Comparison of ENCODE assay signal across 9 cellular contexts in genomic region chr17:15257316-15257925, GRCh38. TPM values are rescaled to one million over a fixed set of nuclear protein-coding genes. Genes with fewer than 3 reads are reported as not detected.
DNase-seq lines count a peak whose midpoint lies in the region; ATAC-seq and TF ChIP-seq lines count a peak whose summit lies in the region.
"Had no signal": no experiment of that assay in that cellular context is flagged by ENCODE, and none has a peak within 500 bp of the region (broad histone marks: within the 10 kb centered on the region; RNA-seq: fewer than 3 reads in every experiment).

No MANE protein-coding gene starts in this region.

- H3K4me3 ChIP-seq in AG09309 (ENCODE audit: control insufficient read depth, low read depth, low read length) (no peak overlapping the region), esophagus muscularis mucosa (peak overlapping the region; percentile 72 to 81 (median 76)), stomach (peak overlapping the region; percentile 21 to 57 (median 42))
- H3K4me3 ChIP-seq: SK-N-MC had no signal

- H3K36me3 ChIP-seq in esophagus muscularis mucosa (peaks cover 38 to 69% (median 61%) of the 10 kb centered on the region in 4 donors), stomach (peaks cover 25 to 64% (median 47%) of the 10 kb centered on the region in 4 donors)

- peak; percentile 39 for DNase-seq in AG09309 (ENCODE audit: low read depth)
- peak; percentile 44 for DNase-seq in NOMO-1 treated with DMSO at 0.1 percent for 48 hours (lab: John Stamatoyannopoulos, UW; ENCODE audit: unreplicated experiment)
- peak; percentile 57 for DNase-seq in activated T-cell treated with anti-CD3 and anti-CD28 coated beads for 24 hours (ENCODE audit: low read depth)
- no peak for DNase-seq in esophagus muscularis mucosa (ENCODE audit: extremely low spot score)
- DNase-seq in naive B cell = peak; percentile 15
- DNase-seq in stomach = peak; percentile 76

- H3K4me1 Mint-ChIP-seq in naive B cell = peaks cover 0 to 24% (median 11%) of the 10 kb centered on the region in 3 donors

- H3K4me1 ChIP-seq in esophagus muscularis mucosa = peaks cover 74 to 81% (median 79%) of the 10 kb centered on the region in 4 donors
- peaks cover 40 to 94% (median 79%) of the 10 kb centered on the region in 4 donors for H3K4me1 ChIP-seq in stomach

- TF ChIP-seq POLR2A in esophagus muscularis mucosa (IDR thresholded peaks at IDR 0.05; ENCODE audit: low read depth) (peak; percentile 17), stomach (IDR thresholded peaks at IDR 0.05) (no peak)

- H3K27ac Mint-ChIP-seq in naive B cell = peak overlapping the region in 1 of 6 donors; percentile 78

- H3K27ac ChIP-seq in esophagus muscularis mucosa (replicated peaks in 1 of 4) = peak overlapping the region; percentile 45 to 99 (median 97)
- H3K27ac ChIP-seq in stomach = peak overlapping the region in 4 of 5 donors; percentile 27 to 99 (median 95)
- H3K27ac ChIP-seq: SK-N-MC had no signal

- peaks cover 0 to 2% (median 0%) of the 10 kb centered on the region in 7 donors for H3K9me3 Mint-ChIP-seq in naive B cell

- ATAC-seq in GM18508 (IDR thresholded peaks at IDR 0.05; ENCODE audit: insufficient read depth, unreplicated experiment) (peak; percentile 78), HG03159 (IDR thresholded peaks at IDR 0.05; ENCODE audit: unreplicated experiment) (peak; percentile 73), naive B cell (ENCODE audit: low read depth in 2 of 2) (peak; percentile 27 to 55)

- no peaks in the 10 kb centered on the region for H3K27me3 ChIP-seq in esophagus muscularis mucosa
- H3K27me3 ChIP-seq in stomach = peaks cover 0 to 18% (median 15%) of the 10 kb centered on the region in 3 donors

- peak; percentile 91 for TF ChIP-seq CTCF in AG09309 (IDR thresholded peaks at IDR 0.05; ENCODE audit: control insufficient read depth, insufficient read depth, low read depth, low read length, missing control alignments)
- TF ChIP-seq CTCF in esophagus muscularis mucosa (IDR thresholded peaks at IDR 0.05) = peak; percentile 84 to 92 (median 87)
- peak in 5 of 7 experiments; percentile 72 to 83 (median 78) for TF ChIP-seq CTCF in stomach (IDR thresholded peaks at IDR 0.05)

- peaks cover 55 to 75% (median 61%) of the 10 kb centered on the region in 3 donors for H3K27me3 Mint-ChIP-seq in naive B cell

- H3K9me3 ChIP-seq in esophagus muscularis mucosa = no peaks in the 10 kb centered on the region
- H3K9me3 ChIP-seq in stomach = no peaks in the 10 kb centered on the region

- 2% methylated on average over 17 of the region's 18 CpGs for WGBS in esophagus muscularis mucosa
- WGBS in stomach, 5 donors = 4 to 5% (median 5%) methylated on average over 18 of the region's 18 CpGs

- H3K4me3 Mint-ChIP-seq in naive B cell = no peak overlapping the region

- no peaks in the 10 kb centered on the region for H3K36me3 Mint-ChIP-seq in naive B cell

- intact Hi-C loops in esophagus muscularis mucosa (cut with DNase I) (no loop called here), stomach (cut with DNase I; ENCODE audit: low total_unique reads) (loop anchor here (5.0 kb wide), 1 partner anchor 245 kb away; no protein-coding TSS in a partner anchor)

- TF ChIP-seq EP300 in esophagus muscularis mucosa (IDR thresholded peaks at IDR 0.05) = no peak
- TF ChIP-seq EP300 in stomach (IDR thresholded peaks at IDR 0.05) = no peak

RNA-seq across cellular contexts. Expression of gene PMP22, which starts 7.7 kb away (rescaled TPM):
- total RNA-seq in esophagus muscularis mucosa (100 to 1,000 TPM; 171 to 253 (median 237) TPM), stomach (100 to 1,000 TPM in 1 of 5 donors, 10 to 100 TPM in 4; 35.6 to 168 (median 64.5) TPM)
- polyA plus RNA-seq in naive B cell (ENCODE audit: low read depth in 6 of 6) (not detected), stomach (10 to 100 TPM; 34.2 to 54.4 (median 49.0) TPM)
